9 cellular contexts compared by ENCODE assay signal in the genomic region with DNA sequence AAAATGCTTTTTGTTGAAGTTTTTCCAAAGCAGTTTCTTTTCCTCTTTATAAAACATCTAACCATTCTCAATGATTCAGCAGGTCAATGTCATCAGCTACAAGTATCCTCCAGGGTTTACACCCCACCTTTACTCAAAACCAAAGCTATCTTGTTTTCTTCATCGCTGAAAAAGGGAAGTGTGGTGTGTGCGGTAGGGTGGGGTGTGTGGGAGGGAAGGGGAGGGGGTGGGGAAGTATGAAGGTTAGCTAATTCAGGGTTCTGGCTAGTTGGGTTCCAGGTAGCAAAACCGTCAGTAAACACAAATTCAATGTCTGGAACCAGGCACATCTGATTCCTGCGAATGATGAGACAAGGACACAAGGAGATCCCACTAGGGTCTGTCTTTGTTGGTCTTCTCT.
A peak's percentile ranks its signal among the peaks of the same experiment; 100 is the strongest.
DNase-seq lines count a peak whose midpoint lies in the region; ATAC-seq and TF ChIP-seq lines count a peak whose summit lies in the region.
"Had no signal": no experiment of that assay in that cellular context is flagged by ENCODE, and none has a peak within 500 bp of the region (broad histone marks: within the 10 kb centered on the region; RNA-seq: fewer than 3 reads in every experiment).

No MANE protein-coding gene starts in this region.

- peaks cover 73% of the 10 kb centered on the region for H3K4me1 Mint-ChIP-seq in activated T-helper 2 cell treated with anti-CD3 and anti-CD28 coated beads, Interferon-gamma antibody, Interleukin-2, Interleukin-4, amounts not matched to agents 10 μg/mL and 5 μg/mL and 100 μg/mL, durations not matched to agents 14 hours and 24 hours and 36 hours (ENCODE audit: low read depth)

- no peaks in the 10 kb centered on the region for H3K9me3 Mint-ChIP-seq in activated T-helper 2 cell treated with anti-CD3 and anti-CD28 coated beads, Interferon-gamma antibody, Interleukin-2, Interleukin-4, amounts not matched to agents 10 μg/mL and 5 μg/mL and 100 μg/mL, durations not matched to agents 14 hours and 24 hours and 36 hours

- H3K27ac ChIP-seq in upper lobe of right lung, result no peak overlapping the region

- no peaks in the 10 kb centered on the region for H3K27me3 ChIP-seq in upper lobe of right lung

- peaks cover 3% of the 10 kb centered on the region for H3K4me1 ChIP-seq in upper lobe of right lung

- TF ChIP-seq CTCF in upper lobe of right lung (IDR thresholded peaks at IDR 0.05), result no peak
- TF ChIP-seq CTCF in GM13977 (IDR thresholded peaks at IDR 0.05; ENCODE audit: extremely low read depth, insufficient read depth, missing control alignments), result no peak

- ATAC-seq in upper lobe of right lung, result peak; percentile 52
- ATAC-seq: left lobe of liver had no signal

- peak overlapping the region; percentile 68 for H3K27ac Mint-ChIP-seq in activated T-helper 2 cell treated with anti-CD3 and anti-CD28 coated beads, Interferon-gamma antibody, Interleukin-2, Interleukin-4, amounts not matched to agents 10 μg/mL and 5 μg/mL and 100 μg/mL, durations not matched to agents 14 hours and 24 hours and 36 hours

- H3K9me3 ChIP-seq in upper lobe of right lung, result no peaks in the 10 kb centered on the region

- peak overlapping the region; percentile 15 for H3K4me3 Mint-ChIP-seq in activated T-helper 2 cell treated with anti-CD3 and anti-CD28 coated beads, Interferon-gamma antibody, Interleukin-2, Interleukin-4, amounts not matched to agents 10 μg/mL and 5 μg/mL and 100 μg/mL, durations not matched to agents 14 hours and 24 hours and 36 hours (ENCODE audit: low read depth)

- DNase-seq in activated gamma-delta T cell treated with Interleukin-2 at 50 U/mL for 16 hours (peak; percentile 38), activated gamma-delta T cell (lab: John Stamatoyannopoulos, UW) (no peak), KBM-7 (peak; percentile 37), upper lobe of right lung (no peak), GM13977 (ENCODE audit: low spot score) (no peak), SW 1271 (lab: John Stamatoyannopoulos, UW) (no peak), retina (no peak)
- peak; percentile 34 for DNase-seq in activated T-helper 2 cell treated with anti-CD3 and anti-CD28 coated beads, Interferon-gamma antibody, Interleukin-2, Interleukin-4, amounts not matched to agents 10 μg/mL and 5 μg/mL and 100 μg/mL, durations not matched to agents 14 hours and 24 hours and 36 hours (ENCODE audit: low spot score)

- in situ Hi-C loops in KBM-7 (cut with MboI; ENCODE audit: low pct_unique_long_range_greater_than_20kb, low sequenced_read_pairs) (no loop called here), GM13977 (cut with MboI; ENCODE audit: low pct_unique_long_range_greater_than_20kb, low sequenced_read_pairs, unreplicated experiment) (no loop called here)

- no peaks in the 10 kb centered on the region for H3K36me3 ChIP-seq in upper lobe of right lung

- intact Hi-C loops in activated T-helper 2 cell treated with anti-CD3 and anti-CD28 coated beads, Interferon-gamma antibody, Interleukin-2, Interleukin-4, amounts not matched to agents 10 μg/mL and 5 μg/mL and 100 μg/mL, durations not matched to agents 14 hours and 24 hours and 36 hours (cut with micrococcal nuclease), result loop anchor here (1.0 to 10.0 kb wide), 3 partner anchors 24 to 501 kb away; a partner anchor contains a TSS
- intact Hi-C loops in upper lobe of right lung (cut with DNase I), result no loop called here

- H3K27me3 Mint-ChIP-seq in activated T-helper 2 cell treated with anti-CD3 and anti-CD28 coated beads, Interferon-gamma antibody, Interleukin-2, Interleukin-4, amounts not matched to agents 10 μg/mL and 5 μg/mL and 100 μg/mL, durations not matched to agents 14 hours and 24 hours and 36 hours (ENCODE audit: low read depth), result no peaks in the 10 kb centered on the region

- peaks cover 73% of the 10 kb centered on the region for H3K36me3 Mint-ChIP-seq in activated T-helper 2 cell treated with anti-CD3 and anti-CD28 coated beads, Interferon-gamma antibody, Interleukin-2, Interleukin-4, amounts not matched to agents 10 μg/mL and 5 μg/mL and 100 μg/mL, durations not matched to agents 14 hours and 24 hours and 36 hours (ENCODE audit: low read depth)

- H3K4me3 ChIP-seq in upper lobe of right lung, result no peak overlapping the region

Comparison
In these comparisons a context has a peak if more than half of its experiments do, and no peak if none do; other contexts are left out.
1. DNase-seq: peak in activated gamma-delta T cell treated with Interleukin-2 at 50 U/mL for 16 hours (single experiment), KBM-7 (single experiment) and activated T-helper 2 cell treated with anti-CD3 and anti-CD28 coated beads, Interferon-gamma antibody, Interleukin-2, Interleukin-4, amounts not matched to agents 10 μg/mL and 5 μg/mL and 100 μg/mL, durations not matched to agents 14 hours and 24 hours and 36 hours (single experiment); none in activated gamma-delta T cell (single experiment), upper lobe of right lung (single experiment), GM13977 (single experiment), SW 1271 (0 of 2) and retina (single experiment).